Comparison of ENCODE assay signal across 18 cellular contexts in genomic region chrX:49263631-49264030, GRCh38. TPM values are rescaled to one million over a fixed set of nuclear protein-coding genes. Genes with fewer than 3 reads are reported as not detected.
"Had no signal": no experiment of that assay in that cellular context is flagged by ENCODE, and none has a peak within 500 bp of the region (broad histone marks: within the 10 kb centered on the region; RNA-seq: fewer than 3 reads in every experiment).

No MANE protein-coding gene starts in this region.

- H3K9me3 ChIP-seq: gastrocnemius medialis, heart right ventricle, mucosa of descending colon, SJSA1, suprapubic skin, upper lobe of left lung had no signal

- H3K4me2 ChIP-seq: smooth muscle cell had no signal

- H3K36me3 ChIP-seq: cardiac muscle cell, gastrocnemius medialis, heart right ventricle, SJSA1, suprapubic skin, upper lobe of left lung had no signal

- H3K27me3 ChIP-seq: cardiac muscle cell, gastrocnemius medialis, SJSA1, suprapubic skin, upper lobe of left lung had no signal

- H3K4me1 ChIP-seq: gastrocnemius medialis, SJSA1, suprapubic skin, upper lobe of left lung had no signal

- DNase-seq: activated B cell treated with CpG ODN at 0.5 μM for 24 hours; effector memory CD4-positive, alpha-beta T cell; gastrocnemius medialis; heart right ventricle; mucosa of descending colon; naive thymus-derived CD8-positive, alpha-beta T cell; nucleus accumbens; right cardiac atrium; stimulated activated naive B cell treated with anti-CD40 and anti-IgM and Interleukin-4, amounts not matched to agents 10 μg/mL and 1 μg/mL and 100 μg/mL, for 72 hours; upper lobe of left lung had no signal

- H3K27ac ChIP-seq: cardiac muscle cell, coronary artery, gastrocnemius medialis, heart right ventricle, SJSA1, suprapubic skin, upper lobe of left lung had no signal

- H3K27ac Mint-ChIP-seq: activated B cell treated with CpG ODN at 0.5 μM for 24 hours; naive thymus-derived CD8-positive, alpha-beta T cell; progenitor cell of endocrine pancreas; stimulated activated naive B cell treated with anti-CD40 and anti-IgM and Interleukin-4, amounts not matched to agents 10 μg/mL and 1 μg/mL and 100 μg/mL, for 72 hours had no signal

- H3K36me3 Mint-ChIP-seq: naive thymus-derived CD8-positive, alpha-beta T cell had no signal

- ATAC-seq: gastrocnemius medialis; heart right ventricle; left lobe of liver; mucosa of descending colon; naive thymus-derived CD8-positive, alpha-beta T cell; right cardiac atrium; stimulated activated naive B cell treated with anti-CD40 and anti-IgM and Interleukin-4, amounts not matched to agents 10 μg/mL and 1 μg/mL and 100 μg/mL, for 72 hours had no signal

- H3K4me3 Mint-ChIP-seq: activated B cell treated with CpG ODN at 0.5 μM for 24 hours; naive thymus-derived CD8-positive, alpha-beta T cell; stimulated activated naive B cell treated with anti-CD40 and anti-IgM and Interleukin-4, amounts not matched to agents 10 μg/mL and 1 μg/mL and 100 μg/mL, for 72 hours had no signal

- FAIRE-seq: islet of Langerhans had no signal

- H3K4me3 ChIP-seq: cardiac muscle cell, coronary artery, gastrocnemius medialis, heart right ventricle, mucosa of descending colon, SJSA1, smooth muscle cell, suprapubic skin, upper lobe of left lung had no signal

- H3K9me3 Mint-ChIP-seq: activated B cell treated with CpG ODN at 0.5 μM for 24 hours; naive thymus-derived CD8-positive, alpha-beta T cell; stimulated activated naive B cell treated with anti-CD40 and anti-IgM and Interleukin-4, amounts not matched to agents 10 μg/mL and 1 μg/mL and 100 μg/mL, for 72 hours had no signal

- H3K27me3 Mint-ChIP-seq: activated B cell treated with CpG ODN at 0.5 μM for 24 hours; naive thymus-derived CD8-positive, alpha-beta T cell had no signal

RNA-seq across cellular contexts. Expression of gene FOXP3, which starts 0.9 kb away (rescaled TPM):
- total RNA-seq: gastrocnemius medialis, SJSA1, smooth muscle cell had no signal
- polyA plus RNA-seq: smooth muscle cell had no signal

RNA-seq across cellular contexts. Expression of gene CACNA1F, which starts 30.5 kb away (rescaled TPM):
- total RNA-seq: gastrocnemius medialis, left lobe of liver, SJSA1, smooth muscle cell had no signal

RNA-seq across cellular contexts. Expression of gene GAGE10, which starts 39.8 kb away (rescaled TPM):
- total RNA-seq: activated B cell treated with CpG ODN at 0.5 μM for 24 hours, cardiac muscle cell, gastrocnemius medialis, heart right ventricle, left lobe of liver, mucosa of descending colon, progenitor cell of endocrine pancreas, right cardiac atrium, SJSA1, smooth muscle cell, suprapubic skin, upper lobe of left lung had no signal
- polyA plus RNA-seq: cardiac muscle cell; heart right ventricle; naive thymus-derived CD8-positive, alpha-beta T cell; right cardiac atrium; smooth muscle cell had no signal
